ENCODE assay signal across 15 cellular contexts in genomic region chr11:44177905-44178304, GRCh38.
DNase-seq lines count a peak whose midpoint lies in the region; ATAC-seq, FAIRE-seq and TF ChIP-seq lines count a peak whose summit lies in the region.
"Had no signal": no experiment of that assay in that cellular context is flagged by ENCODE, and none has a peak within 500 bp of the region (broad histone marks: within the 10 kb centered on the region; RNA-seq: fewer than 3 reads in every experiment).

No MANE protein-coding gene starts in this region.

- H3K79me1 ChIP-seq in IMR-90 (ENCODE audit: low read depth in 1 of 2, low read length in 2 of 2): peaks cover 0 to 4% of the 10 kb centered on the region in 2 experiments; a peak in 2 of 4 replicates

- H3K36me3 ChIP-seq in IMR-90 (ENCODE audit: control insufficient read depth, insufficient read depth, low read length) (no peaks in the 10 kb centered on the region), adipocyte (ENCODE audit: control insufficient read depth, insufficient read depth, low read length, severe bottlenecking) (peaks cover 4% of the 10 kb centered on the region), PC-9 (ENCODE audit: low read depth) (no peaks in the 10 kb centered on the region)

- H3K9ac ChIP-seq in IMR-90 (ENCODE audit: low read depth, low read length) (no peak overlapping the region), adipocyte (ENCODE audit: low read length) (no peak overlapping the region)

- no peak overlapping the region for H2BK20ac ChIP-seq in IMR-90 (ENCODE audit: low read depth, low read length)

- 0 out of 2 replicates have a peak overlapping the region, but pooled peaks have one; percentile 9 for H3K14ac ChIP-seq in IMR-90 (replicated peaks; ENCODE audit: low read depth, low read length)

- no peaks in the 10 kb centered on the region for H3K79me2 ChIP-seq in PC-9 (ENCODE audit: low read depth)

- intact Hi-C loops in IMR-90 (cut with micrococcal nuclease) (loop anchor here (5.0 kb wide), 1 partner anchor 359 kb away; no protein-coding TSS in a partner anchor), PC-9 (cut with micrococcal nuclease; ENCODE audit: unreplicated experiment) (no loop called here)

- POLR2A ChIA-PET in IMR-90 (lab: Charles Lee; ENCODE audit: unreplicated experiment): no interaction called here
- POLR2A ChIA-PET in PC-9 (lab: Charles Lee; ENCODE audit: unreplicated experiment): interaction anchor here (0.6 kb wide), 1 partner anchor 117 kb away, joined by 5 read pairs; no protein-coding TSS in a partner anchor

- DNase-seq in GM12892 (ENCODE audit: insufficient read length) (no peak), IMR-90 (no peak), adipocyte (ENCODE audit: low read depth) (peak; percentile 14), PC-9 (no peak), NCI-H2171 (lab: John Stamatoyannopoulos, UW) (no peak)
- DNase-seq: COR-L47, DMS153, NCI-H187 treated with DMSO at 0.1 percent for 48 hours, NCI-H446 treated with DMSO at 0.1 percent for 48 hours, T-cell had no signal

- H3K9me1 ChIP-seq in IMR-90 (ENCODE audit: insufficient read depth, low read length): peaks cover 8% of the 10 kb centered on the region

- no CpG with 5 or more reads among the region's 1 CpG for WGBS in IMR-90 (ENCODE audit: extremely low coverage in 2 of 2, insufficient read length in 1 of 2), 2 experiments

- no peaks in the 10 kb centered on the region for H3K9me3 Mint-ChIP-seq in nephron
- H3K9me3 Mint-ChIP-seq: T-cell had no signal

- no peak overlapping the region for H4K5ac ChIP-seq in IMR-90 (ENCODE audit: low read depth, low read length)

- no peak overlapping the region for H2BK5ac ChIP-seq in IMR-90 (ENCODE audit: low read depth, low read length, poor library complexity, severe bottlenecking)

- peak overlapping the region; percentile 48 to 76 (median 55) for H3K27ac Mint-ChIP-seq in nephron

- H3K4ac ChIP-seq in IMR-90 (ENCODE audit: low read depth, low read length): no peak overlapping the region

- H4K20me1 ChIP-seq in IMR-90 (ENCODE audit: insufficient read depth, low read length) (no peaks in the 10 kb centered on the region; the same call in 1 of the 2 replicates), PC-9 (ENCODE audit: insufficient read depth) (no peaks in the 10 kb centered on the region; the same call in 1 of the 2 replicates)

- no peak overlapping the region for H3K56ac ChIP-seq in IMR-90 (ENCODE audit: extremely low read depth, insufficient read depth, low read length)

- peaks cover 8% of the 10 kb centered on the region for H3K4me1 ChIP-seq in IMR-90 (ENCODE audit: control insufficient read depth, insufficient read depth, low read length)
- H3K4me1 ChIP-seq in adipocyte (ENCODE audit: control insufficient read depth, insufficient read depth, low read length): peaks cover 30% of the 10 kb centered on the region
- no peaks in the 10 kb centered on the region for H3K4me1 ChIP-seq in PC-9 (replicated peaks; ENCODE audit: insufficient read depth)

- no peak overlapping the region for H2BK120ac ChIP-seq in IMR-90 (ENCODE audit: low read depth, low read length)

- TF ChIP-seq CTCF in IMR-90 (conservative IDR thresholded peaks at IDR 0.05; ENCODE audit: low read depth, low read length): no peak
- no peak for TF ChIP-seq CTCF in nephron (IDR thresholded peaks at IDR 0.05; ENCODE audit: unreplicated experiment in 3 of 3)
- TF ChIP-seq CTCF in PC-9 (conservative IDR thresholded peaks at IDR 0.05): no peak

- H3K4me1 Mint-ChIP-seq in nephron: peaks cover 60% of the 10 kb centered on the region
- H3K4me1 Mint-ChIP-seq: CD14-positive monocyte had no signal

- TF ChIP-seq POLR2A in GM12892 (IDR thresholded peaks at IDR 0.05; ENCODE audit: low read depth, low read length) (no peak), IMR-90 (IDR thresholded peaks at IDR 0.05; ENCODE audit: low read depth, low read length) (no peak)

- H3K27me3 Mint-ChIP-seq in nephron (ENCODE audit: low read depth): no peaks in the 10 kb centered on the region
- H3K27me3 Mint-ChIP-seq: T-cell had no signal

- TF ChIP-seq RAD21 in IMR-90 (IDR thresholded peaks at IDR 0.05; ENCODE audit: low read length): no peak

- CTCF ChIA-PET in IMR-90 (lab: Yijun Ruan, JAX) (interaction anchor here (0.9 to 2.8 kb wide), 8 partner anchors 12 to 147 kb away, joined by 3 to 12 read pairs (median 4); no protein-coding TSS in a partner anchor), PC-9 (lab: Charles Lee) (no interaction called here)

- peaks cover 14% of the 10 kb centered on the region for H3K36me3 Mint-ChIP-seq in nephron (ENCODE audit: low read depth)

- H3F3A ChIP-seq in PC-9 (ENCODE audit: insufficient read depth, low read depth): no peaks in the 10 kb centered on the region

- H4K8ac ChIP-seq in IMR-90 (ENCODE audit: low read depth in 2 of 2, low read length in 2 of 2): no peak overlapping the region

- ATAC-seq in IMR-90 (ENCODE audit: low read depth) (no peak), GM21423 (IDR thresholded peaks at IDR 0.05; ENCODE audit: unreplicated experiment) (no peak), esophagus mucosa (no peak)
- ATAC-seq: Panc1, T-cell had no signal

- FAIRE-seq in GM12892 (lab: Jason Lieb, UNC): peak; percentile 5

- H3K18ac ChIP-seq in IMR-90 (ENCODE audit: low read depth, low read length): no peak overlapping the region

- no peak overlapping the region for H2BK15ac ChIP-seq in IMR-90 (ENCODE audit: low read depth, low read length)

- BruUV-seq in IMR-90 (replicated peaks; lab: Mats Ljungman, UMichigan): no TSS peak
- no TSS peak for BruUV-seq in PC-9 (replicated peaks; lab: Mats Ljungman, UMichigan)

- H3K9me3 ChIP-seq in IMR-90 (ENCODE audit: control insufficient read depth, insufficient read depth, low read length) (no peaks in the 10 kb centered on the region), adipocyte (ENCODE audit: control insufficient read depth, low read length) (no peaks in the 10 kb centered on the region), PC-9 (ENCODE audit: insufficient read depth, low read depth) (no peaks in the 10 kb centered on the region)

- H3K4me3 ChIP-seq in IMR-90 (ENCODE audit: insufficient read depth, low read depth, low read length) (no peak overlapping the region), adipocyte (ENCODE audit: low read length) (no peak overlapping the region), PC-9 (no peak overlapping the region)

- H2AK5ac ChIP-seq in IMR-90 (ENCODE audit: low read depth, low read length): no peak overlapping the region

- no peak overlapping the region for H3K4me3 Mint-ChIP-seq in nephron
- H3K4me3 Mint-ChIP-seq: CD14-positive monocyte, T-cell had no signal

- no peak overlapping the region for H2AK9ac ChIP-seq in IMR-90 (replicated peaks; ENCODE audit: low read depth, low read length, poor library complexity)

- dilution Hi-C loops in IMR-90 (cut with HindIII; ENCODE audit: low sequenced_read_pairs, unreplicated experiment): no loop called here

- in situ Hi-C loops in IMR-90 (cut with MboI; ENCODE audit: low sequenced_read_pairs): no loop called here

- no peaks in the 10 kb centered on the region for H3K9me2 ChIP-seq in PC-9 (ENCODE audit: insufficient read depth)

- H3K23ac ChIP-seq in IMR-90 (ENCODE audit: low read depth, low read length): 0 out of 2 replicates have a peak overlapping the region, but pooled peaks have one; percentile 16

- H3K27ac ChIP-seq in IMR-90 (ENCODE audit: insufficient read depth, low read length): no peak overlapping the region
- no peak overlapping the region for H3K27ac ChIP-seq in PC-9

- H3K27me3 ChIP-seq in IMR-90 (ENCODE audit: control insufficient read depth, insufficient read depth, low read length) (no peaks in the 10 kb centered on the region), adipocyte (replicated peaks; ENCODE audit: control insufficient read depth, insufficient read depth, low read length) (no peaks in the 10 kb centered on the region), PC-9 (ENCODE audit: insufficient read depth, low read depth) (no peaks in the 10 kb centered on the region)

- no peak overlapping the region for H4K91ac ChIP-seq in IMR-90 (ENCODE audit: insufficient read depth, low read depth, low read length)

- H2AFZ ChIP-seq in IMR-90 (replicated peaks; ENCODE audit: low read length, poor library complexity) (no peak overlapping the region), PC-9 (no peak overlapping the region)

- no peak overlapping the region for H3K4me2 ChIP-seq in IMR-90 (ENCODE audit: low read depth, low read length)
- H3K4me2 ChIP-seq in PC-9: no peak overlapping the region

TF ChIP-seq in IMR-90, 13 proteins besides CTCF, POLR2A, EP300 and RAD21:
- peak; percentile 52 for TF ChIP-seq CEBPB (IDR thresholded peaks at IDR 0.05; ENCODE audit: low read depth, low read length)
- no peak for TF ChIP-seq SMC3 (IDR thresholded peaks at IDR 0.05; ENCODE audit: low read depth, low read length)
